ENCODE assay signal across 21 cellular contexts in the genomic region with DNA sequence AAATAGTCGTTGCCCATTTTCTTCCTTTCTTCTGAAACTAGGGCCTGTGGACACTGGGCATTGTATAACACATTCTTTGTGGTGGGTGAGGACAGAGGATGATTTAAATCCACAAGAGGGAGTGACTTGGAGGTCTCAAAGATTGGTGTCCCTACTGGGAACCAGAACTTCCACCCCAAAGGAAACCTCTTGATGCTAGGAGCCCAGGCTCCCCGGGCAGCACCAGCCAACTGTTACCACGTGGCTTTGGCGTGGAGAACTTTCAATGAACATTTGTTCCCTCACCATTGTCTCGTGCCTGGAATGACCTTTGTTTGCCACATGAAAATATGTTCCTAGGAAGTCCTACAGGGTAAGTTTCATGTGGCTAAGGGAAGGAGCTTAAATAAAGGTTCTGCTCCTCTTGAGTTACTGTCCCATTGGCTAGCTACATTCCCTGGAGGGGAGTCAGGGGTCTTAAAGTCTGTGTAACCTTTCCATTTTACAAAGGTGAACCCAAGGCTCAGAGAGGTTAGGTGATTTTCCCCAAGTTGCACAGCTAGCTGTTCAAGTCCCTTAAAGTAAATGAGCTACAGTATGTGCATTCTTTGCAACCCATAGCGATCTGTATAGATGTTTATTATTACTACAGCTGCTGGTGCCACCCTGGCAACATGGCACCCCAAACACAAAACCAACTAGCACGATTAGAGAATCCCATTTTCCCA. TPM values are rescaled to one million over a fixed set of nuclear protein-coding genes. Genes with fewer than 3 reads are reported as not detected.
"Had no signal": no experiment of that assay in that cellular context is flagged by ENCODE, and none has a peak within 500 bp of the region (broad histone marks: within the 10 kb centered on the region; RNA-seq: fewer than 3 reads in every experiment).

No MANE protein-coding gene starts in this region.

- H3K9ac ChIP-seq: parathyroid adenoma had no signal

- ATAC-seq: gastrocnemius medialis; heart left ventricle; naive thymus-derived CD4-positive, alpha-beta T cell; sciatic nerve had no signal

- H3K9me3 ChIP-seq: gastrocnemius medialis, heart left ventricle, left ventricle myocardium inferior, thoracic aorta had no signal

- H3K4me3 ChIP-seq: coronary artery, gastrocnemius medialis, heart left ventricle, left ventricle myocardium inferior, thoracic aorta had no signal

- H3K27ac Mint-ChIP-seq: activated T-cell treated with anti-CD3 and anti-CD28 coated beads, Interleukin-2, amount 50 U/mL, for 24 hours; naive thymus-derived CD4-positive, alpha-beta T cell; stimulated activated effector memory CD8-positive, alpha-beta T cell treated with anti-CD3 and anti-CD28 coated beads, Interleukin-12 subunit alpha, Interleukin-12 subunit beta, amount 100 ng/mL, for 72 hours; T-helper 1 cell treated with Interleukin-12 subunit alpha and Interleukin-12 subunit beta and Interleukin-4 antibody, amounts not matched to agents 30 μg/mL and 1 μg/mL, for 36 hours had no signal

- H3K79me2 ChIP-seq: parathyroid adenoma had no signal

- H3K27ac ChIP-seq: brain microvascular endothelial cell, coronary artery, gastrocnemius medialis, heart left ventricle, left ventricle myocardium inferior, parathyroid adenoma, thoracic aorta, VCaP had no signal

- H2AFZ ChIP-seq: parathyroid adenoma had no signal

- H3K36me3 Mint-ChIP-seq: naive thymus-derived CD4-positive, alpha-beta T cell; stimulated activated effector memory CD8-positive, alpha-beta T cell treated with anti-CD3 and anti-CD28 coated beads, Interleukin-12 subunit alpha, Interleukin-12 subunit beta, amount 100 ng/mL, for 72 hours had no signal

- H3K4me1 ChIP-seq: parathyroid adenoma had no signal

- H3K9me3 Mint-ChIP-seq: activated T-cell treated with anti-CD3 and anti-CD28 coated beads, Interleukin-2, amount 50 U/mL, for 24 hours; stimulated activated effector memory CD8-positive, alpha-beta T cell treated with anti-CD3 and anti-CD28 coated beads, Interleukin-12 subunit alpha, Interleukin-12 subunit beta, amount 100 ng/mL, for 72 hours; T-helper 1 cell treated with Interleukin-12 subunit alpha and Interleukin-12 subunit beta and Interleukin-4 antibody, amounts not matched to agents 30 μg/mL and 1 μg/mL, for 36 hours had no signal

- H3K4me3 Mint-ChIP-seq: activated T-cell treated with anti-CD3 and anti-CD28 coated beads, Interleukin-2, amount 50 U/mL, for 24 hours; naive thymus-derived CD4-positive, alpha-beta T cell; stimulated activated effector memory CD8-positive, alpha-beta T cell treated with anti-CD3 and anti-CD28 coated beads, Interleukin-12 subunit alpha, Interleukin-12 subunit beta, amount 100 ng/mL, for 72 hours; T-helper 1 cell treated with Interleukin-12 subunit alpha and Interleukin-12 subunit beta and Interleukin-4 antibody, amounts not matched to agents 30 μg/mL and 1 μg/mL, for 36 hours had no signal

- DNase-seq: activated CD4-positive, CD25-positive, alpha-beta regulatory T cell treated with anti-CD3 and anti-CD28 coated beads, Interleukin-2, amount 50 U/mL, for 72 hours; activated naive CD4-positive, alpha-beta T cell treated with anti-CD3 and anti-CD28 coated beads, Interleukin-2, amount 50 U/mL, for 16 hours; activated T-cell treated with anti-CD3 and anti-CD28 coated beads, Interleukin-2, amount 50 U/mL, for 24 hours; aorta; brain microvascular endothelial cell; gastrocnemius medialis; heart left ventricle; left ventricle myocardium inferior; naive thymus-derived CD4-positive, alpha-beta T cell; stimulated activated CD4-positive, alpha-beta T cell treated with anti-CD3 and anti-CD28 coated beads, Interleukin-4, amount 100 ng/mL, for 24 hours had no signal

- H3K36me3 ChIP-seq: brain microvascular endothelial cell, gastrocnemius medialis, heart left ventricle, left ventricle myocardium inferior, thoracic aorta had no signal

RNA-seq across cellular contexts. Expression of a gene that starts 5.0 kb away (rescaled TPM):
- total RNA-seq: aorta; heart left ventricle; kidney epithelial cell; left ventricle myocardium inferior; mononuclear cell; naive thymus-derived CD4-positive, alpha-beta T cell; sciatic nerve; thoracic aorta; ureter had no signal
- polyA plus RNA-seq: heart left ventricle; naive thymus-derived CD4-positive, alpha-beta T cell had no signal

RNA-seq across cellular contexts. Expression of a gene that starts 14.4 kb away (rescaled TPM):
- total RNA-seq: aorta; gastrocnemius medialis; heart left ventricle; kidney epithelial cell; left ventricle myocardium inferior; mononuclear cell; naive thymus-derived CD4-positive, alpha-beta T cell; sciatic nerve; thoracic aorta; ureter had no signal
- polyA plus RNA-seq: aorta; esophagus; heart left ventricle; naive thymus-derived CD4-positive, alpha-beta T cell had no signal

RNA-seq across cellular contexts. Expression of a gene that starts 54.3 kb away (rescaled TPM):
- total RNA-seq: aorta; gastrocnemius medialis; heart left ventricle; kidney epithelial cell; left ventricle myocardium inferior; mononuclear cell; naive thymus-derived CD4-positive, alpha-beta T cell; sciatic nerve; ureter had no signal
- polyA plus RNA-seq: esophagus; heart left ventricle; naive thymus-derived CD4-positive, alpha-beta T cell had no signal
